In the genomic region with DNA sequence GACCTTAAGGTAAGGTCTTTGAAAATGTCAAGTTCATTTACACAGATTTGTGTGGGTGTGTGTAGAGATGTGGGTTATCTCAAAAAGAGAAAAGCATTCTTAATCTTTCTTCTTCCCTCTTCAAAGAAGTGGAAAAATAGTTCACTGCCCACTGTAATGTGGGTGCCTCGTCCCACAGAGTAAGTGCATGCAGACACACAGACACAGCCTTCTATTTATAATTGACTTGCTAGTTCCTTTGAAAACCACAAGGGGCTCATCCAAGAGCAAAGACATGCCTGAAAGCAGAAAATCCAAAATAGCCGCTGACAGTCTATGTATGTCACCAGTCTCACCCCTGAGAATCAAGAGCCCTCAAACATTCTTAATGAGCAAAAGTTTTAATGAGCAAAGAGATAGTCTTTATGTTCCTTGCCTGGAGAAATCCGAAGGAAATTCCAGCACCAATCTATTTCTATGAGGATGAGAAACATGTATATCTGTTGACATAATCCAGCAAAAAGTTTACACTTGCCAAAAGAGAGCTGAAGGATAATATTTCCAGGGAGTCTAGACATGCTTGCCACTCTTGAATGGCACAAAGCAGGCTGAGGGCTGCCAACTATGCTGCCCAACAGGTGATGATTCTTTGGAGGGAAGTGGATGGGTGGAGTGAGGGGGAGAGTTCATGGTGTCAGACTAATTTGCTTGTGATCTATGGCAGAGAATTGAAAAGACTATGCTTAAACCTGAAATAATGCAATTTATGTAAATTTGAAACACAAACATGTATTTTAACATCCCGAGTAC, we compare ENCODE assay signal across 10 cellular contexts.
DNase-seq lines count a peak whose midpoint lies in the region; ATAC-seq, FAIRE-seq and TF ChIP-seq lines count a peak whose summit lies in the region.
"Had no signal": no experiment of that assay in that cellular context is flagged by ENCODE, and none has a peak within 500 bp of the region (broad histone marks: within the 10 kb centered on the region; RNA-seq: fewer than 3 reads in every experiment).

No MANE protein-coding gene starts in this region.

- no peaks in the 10 kb centered on the region for H3K27me3 ChIP-seq in CD8-positive, alpha-beta T cell (ENCODE audit: insufficient read depth, low read length)
- no peaks in the 10 kb centered on the region for H3K27me3 ChIP-seq in bronchial epithelial cell (ENCODE audit: control insufficient read depth, insufficient read depth, low read length)
- H3K27me3 ChIP-seq: Peyer's patch had no signal

- peaks cover 7% of the 10 kb centered on the region for H3K4me1 ChIP-seq in CD8-positive, alpha-beta T cell (ENCODE audit: insufficient read depth, low read length)

- FAIRE-seq in bronchial epithelial cell (lab: Jason Lieb, UNC) = no peak
- FAIRE-seq: islet of Langerhans had no signal

- no peaks in the 10 kb centered on the region for H3K9me3 Mint-ChIP-seq in CD8-positive, alpha-beta T cell
- no peaks in the 10 kb centered on the region for H3K9me3 Mint-ChIP-seq in neural crest cell

- no peak overlapping the region for H3K4me3 ChIP-seq in CD8-positive, alpha-beta T cell (ENCODE audit: low read depth, low read length)
- no peak overlapping the region for H3K4me3 ChIP-seq in bronchial epithelial cell (ENCODE audit: low read depth, low read length)
- H3K4me3 ChIP-seq: Peyer's patch had no signal

- DNase-seq in CD8-positive, alpha-beta T cell = no peak
- DNase-seq in MV-4-11 (lab: John Stamatoyannopoulos, UW) (peak; percentile 12), bronchial epithelial cell (ENCODE audit: low read depth) (peak; percentile 73), neural crest cell (ENCODE audit: low read depth, low spot score) (no peak), GM20000 (ENCODE audit: low spot score) (no peak)
- DNase-seq: Peyer's patch had no signal

- H3K9me3 ChIP-seq in CD8-positive, alpha-beta T cell (ENCODE audit: low read length) = no peaks in the 10 kb centered on the region
- H3K9me3 ChIP-seq: Peyer's patch had no signal

- POLR2A ChIA-PET in CD8-positive, alpha-beta T cell (lab: Charles Lee) = no interaction called here

- H3K27ac Mint-ChIP-seq in CD8-positive, alpha-beta T cell = no peak overlapping the region
- no peak overlapping the region for H3K27ac Mint-ChIP-seq in neural crest cell (ENCODE audit: unreplicated experiment)

- peaks cover 25% of the 10 kb centered on the region for H3K36me3 Mint-ChIP-seq in CD8-positive, alpha-beta T cell
- peaks cover 9% of the 10 kb centered on the region for H3K36me3 Mint-ChIP-seq in neural crest cell (ENCODE audit: low read depth)

- CTCF ChIA-PET in CD8-positive, alpha-beta T cell (lab: Charles Lee) = interaction anchor here (0.6 kb wide), 1 partner anchor 972 kb away, joined by 3 read pairs; no protein-coding TSS in a partner anchor

- H3K27ac ChIP-seq in CD8-positive, alpha-beta T cell (ENCODE audit: low read depth, low read length) = no peak overlapping the region

- H3K36me3 ChIP-seq in CD8-positive, alpha-beta T cell (ENCODE audit: insufficient read depth, low read length) = no peaks in the 10 kb centered on the region
- peaks cover 6% of the 10 kb centered on the region for H3K36me3 ChIP-seq in bronchial epithelial cell (ENCODE audit: control insufficient read depth, insufficient read depth, low read length)

- intact Hi-C loops in CD8-positive, alpha-beta T cell (cut with DNase I, micrococcal nuclease) = no loop called here

- H3K4me3 Mint-ChIP-seq in CD8-positive, alpha-beta T cell = no peak overlapping the region
- no peak overlapping the region for H3K4me3 Mint-ChIP-seq in neural crest cell

- peak; percentile 20 for ATAC-seq in CD8-positive, alpha-beta T cell
- no peak for ATAC-seq in HG03025 (IDR thresholded peaks at IDR 0.05; ENCODE audit: low FRiP score, unreplicated experiment)
- no peak for ATAC-seq in HG02610 (IDR thresholded peaks at IDR 0.05; ENCODE audit: unreplicated experiment)
- no peak for ATAC-seq in GM18498 (IDR thresholded peaks at IDR 0.05; ENCODE audit: unreplicated experiment)

- peaks cover 28% of the 10 kb centered on the region for H3K4me1 Mint-ChIP-seq in CD8-positive, alpha-beta T cell (ENCODE audit: low read depth)
- H3K4me1 Mint-ChIP-seq in neural crest cell = peaks cover 4% of the 10 kb centered on the region

- TF ChIP-seq CTCF in CD8-positive, alpha-beta T cell (IDR thresholded peaks at IDR 0.05) = no peak
- TF ChIP-seq CTCF in bronchial epithelial cell (IDR thresholded peaks at IDR 0.05; ENCODE audit: insufficient read depth, low read length, severe bottlenecking) (peak; percentile 32), neural crest cell (conservative IDR thresholded peaks at IDR 0.05) (peak; percentile 47), GM20000 (IDR thresholded peaks at IDR 0.05; ENCODE audit: extremely low read depth, missing control alignments) (no peak)

- no peaks in the 10 kb centered on the region for H3K27me3 Mint-ChIP-seq in CD8-positive, alpha-beta T cell (ENCODE audit: low read depth)
- H3K27me3 Mint-ChIP-seq in neural crest cell (ENCODE audit: low read depth) = no peaks in the 10 kb centered on the region

Comparison
In these comparisons a context has a peak if more than half of its experiments do, and no peak if none do; other contexts are left out.
1. DNase-seq: peak in MV-4-11 (single experiment) and bronchial epithelial cell (single experiment); none in CD8-positive, alpha-beta T cell (0 of 7), neural crest cell (single experiment) and GM20000 (single experiment).
2. CTCF ChIP-seq: peak in bronchial epithelial cell (single experiment) and neural crest cell (single experiment); none in CD8-positive, alpha-beta T cell (single experiment) and GM20000 (single experiment).